Comparison of ENCODE assay signal across 27 cellular contexts in genomic region chr1:53634571-53634979, GRCh38.
DNase-seq lines count a peak whose midpoint lies in the region; ATAC-seq and TF ChIP-seq lines count a peak whose summit lies in the region.
"Had no signal": no experiment of that assay in that cellular context is flagged by ENCODE, and none has a peak within 500 bp of the region (broad histone marks: within the 10 kb centered on the region; RNA-seq: fewer than 3 reads in every experiment).

No MANE protein-coding gene starts in this region.

- H3K4me1 Mint-ChIP-seq in H9: peaks cover 0 to 2% of the 10 kb centered on the region in 2 experiments; a peak in 1 of 4 replicates
- H3K4me1 Mint-ChIP-seq: activated naive CD8-positive, alpha-beta T cell treated with anti-CD3 and anti-CD28 coated beads, Interleukin-2, amount 10 ng/mL, durations not matched to agents 7 days and 5 days; IgD-negative memory B cell had no signal

- H3K4me3 Mint-ChIP-seq in H9: no peak overlapping the region
- H3K4me3 Mint-ChIP-seq: activated naive CD8-positive, alpha-beta T cell treated with anti-CD3 and anti-CD28 coated beads, Interleukin-2, amount 10 ng/mL, durations not matched to agents 7 days and 5 days; IgD-negative memory B cell; stimulated activated naive CD8-positive, alpha-beta T cell treated with anti-CD3 and anti-CD28 coated beads, Interleukin-15, Interleukin-2, amounts not matched to agents 100 ng/mL and 50 ng/mL, for 24 hours had no signal

- no peak for ATAC-seq in HG03342 (IDR thresholded peaks at IDR 0.05; ENCODE audit: unreplicated experiment)
- ATAC-seq in HG02642 (IDR thresholded peaks at IDR 0.05; ENCODE audit: poor library complexity, unreplicated experiment): no peak
- ATAC-seq: left ventricle myocardium superior had no signal

- no peak for TF ChIP-seq POLR2A in suprapubic skin (IDR thresholded peaks at IDR 0.05)

- H3K23ac ChIP-seq in H9 (ENCODE audit: insufficient read length, low read depth, low read length): no peak overlapping the region

- H3K4me1 ChIP-seq in H9 (ENCODE audit: insufficient read depth, low read length) (no peaks in the 10 kb centered on the region; the same call in 1 of the 2 replicates), suprapubic skin (no peaks in the 10 kb centered on the region)
- H3K4me1 ChIP-seq: ascending aorta, HAP-1, thyroid gland had no signal

- H3K4me3 ChIP-seq in WERI-Rb-1 (ENCODE audit: low read depth, low read length): no peak overlapping the region
- no peak overlapping the region for H3K4me3 ChIP-seq in suprapubic skin
- H3K4me3 ChIP-seq: ascending aorta, BLaER1, HAP-1, thyroid gland had no signal

- H3K79me1 ChIP-seq in H9 (ENCODE audit: insufficient read depth, low read depth, low read length, poor library complexity, severe bottlenecking): no peaks in the 10 kb centered on the region

- no peak overlapping the region for H3K14ac ChIP-seq in H9 (ENCODE audit: insufficient read depth, low read length)

- peaks cover 2% of the 10 kb centered on the region for H3K23me2 ChIP-seq in H9 (ENCODE audit: insufficient read length, low read depth, low read length, poor library complexity, severe bottlenecking)

- H3K4me2 ChIP-seq in H9 (ENCODE audit: insufficient read depth, insufficient read length, low read length): no peak overlapping the region
- H3K4me2 ChIP-seq: BLaER1 had no signal

- H2BK12ac ChIP-seq in H9 (ENCODE audit: insufficient read length, low read depth, low read length): no peak overlapping the region

- no peak overlapping the region for H3K27ac ChIP-seq in H9 (ENCODE audit: insufficient read length, low read depth, low read length)
- no peak overlapping the region for H3K27ac ChIP-seq in WERI-Rb-1
- H3K27ac ChIP-seq in suprapubic skin: no peak overlapping the region
- H3K27ac ChIP-seq: ascending aorta, BLaER1, epithelial cell of prostate, thyroid gland, VCaP had no signal

- H3K56ac ChIP-seq in H9 (ENCODE audit: insufficient read length, low read depth, low read length): no peak overlapping the region

- DNase-seq in H9 (peak; percentile 45), WERI-Rb-1 (peak; percentile 5), iPS-NIHi11 (ENCODE audit: low spot score) (peak; percentile 47), suprapubic skin (ENCODE audit: low spot score in 2 of 2) (peak; percentile 41 to 48), DMS114 treated with DMSO at 0.1 percent for 48 hours (lab: John Stamatoyannopoulos, UW; ENCODE audit: unreplicated experiment) (no peak)
- DNase-seq: activated CD4-positive, alpha-beta T cell treated with anti-CD3 and anti-CD28 coated beads, Interleukin-2, amount 50 U/mL, for 1 hour; activated gamma-delta T cell; activated naive CD8-positive, alpha-beta T cell treated with anti-CD3 and anti-CD28 coated beads, Interleukin-2, amount 10 ng/mL, durations not matched to agents 7 days and 5 days; DMS153; effector CD8-positive, alpha-beta T cell; islet precursor cell; left ventricle myocardium superior; NCI-H1436 treated with DMSO at 0.1 percent for 48 hours; NCI-H2081 treated with DMSO at 0.1 percent for 48 hours; NCI-H345; NCI-H748 treated with DMSO at 0.1 percent for 48 hours; T-helper 9 cell; thyroid gland had no signal

- no peak overlapping the region for H3K4ac ChIP-seq in H9 (ENCODE audit: low read depth, low read length)

- H3K27me3 Mint-ChIP-seq in H9 (ENCODE audit: low read depth): peaks cover 1% of the 10 kb centered on the region
- H3K27me3 Mint-ChIP-seq: stimulated activated naive CD8-positive, alpha-beta T cell treated with anti-CD3 and anti-CD28 coated beads, Interleukin-15, Interleukin-2, amounts not matched to agents 100 ng/mL and 50 ng/mL, for 24 hours had no signal

- no peaks in the 10 kb centered on the region for H3K9me3 Mint-ChIP-seq in H9
- H3K9me3 Mint-ChIP-seq: activated naive CD8-positive, alpha-beta T cell treated with anti-CD3 and anti-CD28 coated beads, Interleukin-2, amount 10 ng/mL, durations not matched to agents 7 days and 5 days; IgD-negative memory B cell; stimulated activated naive CD8-positive, alpha-beta T cell treated with anti-CD3 and anti-CD28 coated beads, Interleukin-15, Interleukin-2, amounts not matched to agents 100 ng/mL and 50 ng/mL, for 24 hours had no signal

- H3K36me3 Mint-ChIP-seq in H9 (ENCODE audit: insufficient read depth in 1 of 3, low read depth in 3 of 3): no peaks in the 10 kb centered on the region; a peak in 1 of 7 replicates
- H3K36me3 Mint-ChIP-seq: activated naive CD8-positive, alpha-beta T cell treated with anti-CD3 and anti-CD28 coated beads, Interleukin-2, amount 10 ng/mL, durations not matched to agents 7 days and 5 days; IgD-negative memory B cell had no signal

- WGBS in H9 (ENCODE audit: extremely low coverage, insufficient read length, low lambda C conversion rate): no CpG with 5 or more reads among the region's 10 CpGs
- WGBS in suprapubic skin: 90% methylated on average over 10 of the region's 10 CpGs

- no peak overlapping the region for H3K27ac Mint-ChIP-seq in H9
- H3K27ac Mint-ChIP-seq: activated naive CD8-positive, alpha-beta T cell treated with anti-CD3 and anti-CD28 coated beads, Interleukin-2, amount 10 ng/mL, durations not matched to agents 7 days and 5 days; IgD-negative memory B cell; stimulated activated naive CD8-positive, alpha-beta T cell treated with anti-CD3 and anti-CD28 coated beads, Interleukin-15, Interleukin-2, amounts not matched to agents 100 ng/mL and 50 ng/mL, for 24 hours had no signal

- H2AFZ ChIP-seq in H9 (ENCODE audit: low read length): no peak overlapping the region

- no peak overlapping the region for H3T11ph ChIP-seq in H9 (ENCODE audit: low read length)

- H3K27me3 ChIP-seq in H9 (ENCODE audit: insufficient read depth, low read length) (no peaks in the 10 kb centered on the region; the same call in 1 of the 2 replicates), WERI-Rb-1 (ENCODE audit: insufficient read depth, low read depth, severe bottlenecking) (no peaks in the 10 kb centered on the region), suprapubic skin (peaks cover 5% of the 10 kb centered on the region)
- H3K27me3 ChIP-seq: ascending aorta, BLaER1, thyroid gland had no signal

- no peaks in the 10 kb centered on the region for H3K9me3 ChIP-seq in H9 (ENCODE audit: control insufficient read depth, low read depth, low read length)
- H3K9me3 ChIP-seq in WERI-Rb-1 (ENCODE audit: severe bottlenecking): no peaks in the 10 kb centered on the region
- no peaks in the 10 kb centered on the region for H3K9me3 ChIP-seq in suprapubic skin
- H3K9me3 ChIP-seq: ascending aorta, BLaER1, HAP-1, thyroid gland had no signal

- H3K79me2 ChIP-seq in H9 (ENCODE audit: insufficient read depth, low read length): no peaks in the 10 kb centered on the region

- no peak overlapping the region for H3K9ac ChIP-seq in H9 (ENCODE audit: extremely low read depth, insufficient read length, low read length)
- H3K9ac ChIP-seq: BLaER1 had no signal

- no peak overlapping the region for H3K18ac ChIP-seq in H9 (ENCODE audit: insufficient read length, low read depth, low read length)

- TF ChIP-seq CTCF in H9 (conservative IDR thresholded peaks at IDR 0.05) (no peak), WERI-Rb-1 (IDR thresholded peaks at IDR 0.05; ENCODE audit: low read depth, low read length) (no peak), suprapubic skin (IDR thresholded peaks at IDR 0.05) (no peak)

- no peak overlapping the region for H2AK5ac ChIP-seq in H9 (ENCODE audit: insufficient read length, low read length)

- H3K36me3 ChIP-seq in WERI-Rb-1 (no peaks in the 10 kb centered on the region), suprapubic skin (no peaks in the 10 kb centered on the region)
- H3K36me3 ChIP-seq: ascending aorta, BLaER1, HAP-1, thyroid gland had no signal

- no peaks in the 10 kb centered on the region for H4K20me1 ChIP-seq in H9 (ENCODE audit: control insufficient read depth, insufficient read depth, insufficient read length)
- H4K20me1 ChIP-seq: BLaER1 had no signal

- H4K5ac ChIP-seq in H9 (ENCODE audit: insufficient read length, low read depth, low read length): no peak overlapping the region

- no peak for TF ChIP-seq EP300 in suprapubic skin (IDR thresholded peaks at IDR 0.05)

- no peak overlapping the region for H2BK120ac ChIP-seq in H9 (ENCODE audit: low read depth, low read length, poor library complexity, severe bottlenecking)

- no peak overlapping the region for H2BK5ac ChIP-seq in H9 (ENCODE audit: insufficient read length, low read length)

- no peak overlapping the region for H4K8ac ChIP-seq in H9 (replicated peaks; ENCODE audit: insufficient read length, low read depth, low read length)

- H4K91ac ChIP-seq in H9 (ENCODE audit: insufficient read length, low read depth, low read length): no peak overlapping the region

- no peak overlapping the region for H2BK20ac ChIP-seq in H9 (ENCODE audit: low read depth, low read length, poor library complexity, severe bottlenecking)

- no peak overlapping the region for H2BK15ac ChIP-seq in H9 (ENCODE audit: low read depth, low read length)
